19 cellular contexts compared by ENCODE assay signal in the genomic region with DNA sequence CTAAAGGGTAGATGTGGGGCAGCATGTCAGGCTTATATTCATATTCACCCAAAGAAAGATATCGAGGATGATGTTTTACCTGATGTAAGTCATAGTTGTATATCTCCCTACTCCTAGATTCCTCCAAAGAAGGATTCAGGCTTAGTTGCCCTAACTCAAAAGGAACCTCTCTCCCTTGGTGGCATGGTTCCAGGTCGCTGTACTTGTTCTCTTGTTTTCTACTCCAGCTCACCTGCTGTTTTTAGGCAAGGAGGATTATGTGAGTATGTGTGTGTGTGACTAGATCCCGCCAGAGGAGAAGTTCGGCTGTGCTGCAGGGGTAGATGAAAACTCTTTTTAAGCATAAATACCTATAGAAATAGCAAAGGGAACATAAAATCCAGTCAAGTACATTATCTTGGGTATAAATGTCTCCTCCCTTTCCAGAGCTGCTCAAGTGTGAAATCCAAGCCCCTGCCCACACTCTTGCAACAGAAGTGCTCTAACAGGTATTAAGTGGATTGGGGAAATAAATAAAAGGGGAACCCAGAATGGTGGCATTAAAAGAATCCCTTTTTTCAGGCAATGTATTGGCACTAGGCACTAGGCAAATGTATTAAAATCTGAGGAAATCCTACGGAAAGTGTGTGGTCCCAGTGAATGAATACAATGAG.
"Had no signal": no experiment of that assay in that cellular context is flagged by ENCODE, and none has a peak within 500 bp of the region (broad histone marks: within the 10 kb centered on the region; RNA-seq: fewer than 3 reads in every experiment).

No MANE protein-coding gene starts in this region.

- H3K4me3 ChIP-seq: dorsolateral prefrontal cortex, mucosa of descending colon, thoracic aorta had no signal

- H3K27ac Mint-ChIP-seq: activated CD4-positive, alpha-beta memory T cell treated with anti-CD3 and anti-CD28 coated beads for 36 hours; activated CD4-positive, alpha-beta T cell treated with anti-CD3 and anti-CD28 coated beads for 36 hours; activated CD8-positive, alpha-beta memory T cell treated with anti-CD3 and anti-CD28 coated beads, Interleukin-2, amount 10 ng/mL, durations not matched to agents 7 days and 5 days; activated T-cell treated with anti-CD3 and anti-CD28 coated beads, Interleukin-2, amount 50 U/mL, for 24 hours; natural killer cell treated with Interleukin-12 subunit alpha and Interleukin-12 subunit beta and Interleukin-15 and Interleukin-18, amount 100 ng/mL, for 72 hours; progenitor cell of endocrine pancreas; stimulated activated naive CD8-positive, alpha-beta T cell treated with anti-CD3 and anti-CD28 coated beads, Interleukin-15, Interleukin-2, amounts not matched to agents 100 ng/mL and 50 ng/mL, for 24 hours; T-helper 17 cell had no signal

- H3K27me3 ChIP-seq: dorsolateral prefrontal cortex had no signal

- DNase-seq: activated CD4-positive, alpha-beta memory T cell treated with anti-CD3 and anti-CD28 coated beads for 36 hours; activated CD4-positive, alpha-beta T cell treated with anti-CD3 and anti-CD28 coated beads for 36 hours; activated CD8-positive, alpha-beta memory T cell treated with anti-CD3 and anti-CD28 coated beads, Interleukin-2, amount 10 ng/mL, durations not matched to agents 7 days and 5 days; activated naive CD4-positive, alpha-beta T cell treated with anti-CD3 and anti-CD28 coated beads, Interleukin-2, amount 50 U/mL, for 16 hours; activated T-cell treated with anti-CD3 and anti-CD28 coated beads, Interleukin-2, amount 50 U/mL, for 24 hours; dorsolateral prefrontal cortex; left cardiac atrium; mammary epithelial cell; mucosa of descending colon; occipital lobe; right cardiac atrium; small intestine; stimulated activated CD4-positive, alpha-beta T cell treated with anti-CD3 and anti-CD28 coated beads, Interleukin-4, amount 100 ng/mL, for 4 hours; stimulated activated CD8-positive, alpha-beta memory T cell treated with anti-CD3 and anti-CD28 coated beads, Interleukin-4, amount 100 ng/mL, for 48 hours; T-helper 17 cell had no signal

- H3K36me3 Mint-ChIP-seq: activated CD4-positive, alpha-beta memory T cell treated with anti-CD3 and anti-CD28 coated beads for 36 hours; activated CD8-positive, alpha-beta memory T cell treated with anti-CD3 and anti-CD28 coated beads, Interleukin-2, amount 10 ng/mL, durations not matched to agents 7 days and 5 days; natural killer cell treated with Interleukin-12 subunit alpha and Interleukin-12 subunit beta and Interleukin-15 and Interleukin-18, amount 100 ng/mL, for 72 hours had no signal

- H3K9me3 Mint-ChIP-seq: activated CD4-positive, alpha-beta memory T cell treated with anti-CD3 and anti-CD28 coated beads for 36 hours; activated T-cell treated with anti-CD3 and anti-CD28 coated beads, Interleukin-2, amount 50 U/mL, for 24 hours; natural killer cell treated with Interleukin-12 subunit alpha and Interleukin-12 subunit beta and Interleukin-15 and Interleukin-18, amount 100 ng/mL, for 72 hours; stimulated activated naive CD8-positive, alpha-beta T cell treated with anti-CD3 and anti-CD28 coated beads, Interleukin-15, Interleukin-2, amounts not matched to agents 100 ng/mL and 50 ng/mL, for 24 hours had no signal

- H3K4me3 Mint-ChIP-seq: activated CD4-positive, alpha-beta memory T cell treated with anti-CD3 and anti-CD28 coated beads for 36 hours; activated CD4-positive, alpha-beta T cell treated with anti-CD3 and anti-CD28 coated beads for 36 hours; activated CD8-positive, alpha-beta memory T cell treated with anti-CD3 and anti-CD28 coated beads, Interleukin-2, amount 10 ng/mL, durations not matched to agents 7 days and 5 days; activated T-cell treated with anti-CD3 and anti-CD28 coated beads, Interleukin-2, amount 50 U/mL, for 24 hours; natural killer cell treated with Interleukin-12 subunit alpha and Interleukin-12 subunit beta and Interleukin-15 and Interleukin-18, amount 100 ng/mL, for 72 hours; stimulated activated naive CD8-positive, alpha-beta T cell treated with anti-CD3 and anti-CD28 coated beads, Interleukin-15, Interleukin-2, amounts not matched to agents 100 ng/mL and 50 ng/mL, for 24 hours; T-helper 17 cell had no signal

- H3K27ac ChIP-seq: dorsolateral prefrontal cortex, thoracic aorta had no signal

- H3K9me3 ChIP-seq: mucosa of descending colon, thoracic aorta had no signal

- ATAC-seq: activated CD4-positive, alpha-beta T cell treated with anti-CD3 and anti-CD28 coated beads for 36 hours; activated CD8-positive, alpha-beta memory T cell treated with anti-CD3 and anti-CD28 coated beads, Interleukin-2, amount 10 ng/mL, durations not matched to agents 7 days and 5 days; left cardiac atrium; mucosa of descending colon; natural killer cell treated with Interleukin-12 subunit alpha and Interleukin-12 subunit beta and Interleukin-15 and Interleukin-18, amount 100 ng/mL, for 72 hours; right cardiac atrium; T-helper 17 cell had no signal

- H3K27me3 Mint-ChIP-seq: activated CD4-positive, alpha-beta memory T cell treated with anti-CD3 and anti-CD28 coated beads for 36 hours; activated CD4-positive, alpha-beta T cell treated with anti-CD3 and anti-CD28 coated beads for 36 hours; activated CD8-positive, alpha-beta memory T cell treated with anti-CD3 and anti-CD28 coated beads, Interleukin-2, amount 10 ng/mL, durations not matched to agents 7 days and 5 days; activated T-cell treated with anti-CD3 and anti-CD28 coated beads, Interleukin-2, amount 50 U/mL, for 24 hours; natural killer cell treated with Interleukin-12 subunit alpha and Interleukin-12 subunit beta and Interleukin-15 and Interleukin-18, amount 100 ng/mL, for 72 hours; progenitor cell of endocrine pancreas; stimulated activated naive CD8-positive, alpha-beta T cell treated with anti-CD3 and anti-CD28 coated beads, Interleukin-15, Interleukin-2, amounts not matched to agents 100 ng/mL and 50 ng/mL, for 24 hours; T-helper 17 cell had no signal

- H3K36me3 ChIP-seq: thoracic aorta had no signal
